Comparison of ENCODE assay signal across 19 cellular contexts in genomic region chr4:3196670-3197359, GRCh38. TPM values are rescaled to one million over a fixed set of nuclear protein-coding genes. Genes with fewer than 3 reads are reported as not detected.
A peak's percentile ranks its signal among the peaks of the same experiment; 100 is the strongest.
DNase-seq lines count a peak whose midpoint lies in the region; ATAC-seq lines count a peak whose summit lies in the region.
"Had no signal": no experiment of that assay in that cellular context is flagged by ENCODE, and none has a peak within 500 bp of the region (broad histone marks: within the 10 kb centered on the region; RNA-seq: fewer than 3 reads in every experiment).

No MANE protein-coding gene starts in this region.

- H3K27ac ChIP-seq in CD4-positive, CD25-positive, alpha-beta regulatory T cell (ENCODE audit: insufficient read depth, low read length, poor library complexity, severe bottlenecking), result peak overlapping the region; percentile 67
- H3K27ac ChIP-seq: A549, esophagus muscularis mucosa had no signal

- peak overlapping the region; percentile 4 for H3K4me3 Mint-ChIP-seq in activated CD4-positive, alpha-beta T cell treated with anti-CD3 and anti-CD28 coated beads, Interleukin-2, amount 10 ng/mL, durations not matched to agents 24 days and 14 days
- peak overlapping the region; percentile 7 to 76 (median 70) for H3K4me3 Mint-ChIP-seq in CD4-positive, CD25-positive, alpha-beta regulatory T cell
- peak overlapping the region; percentile 34 for H3K4me3 Mint-ChIP-seq in T-helper 2 cell treated with Interferon-gamma antibody and Interleukin-4, amounts not matched to agents 5 μg/mL and 100 μg/mL, for 36 hours
- H3K4me3 Mint-ChIP-seq in naive B cell, result no peak overlapping the region

- H3K9me3 ChIP-seq in CD4-positive, CD25-positive, alpha-beta regulatory T cell (ENCODE audit: control insufficient read depth in 2 of 2, low read length in 2 of 2), result no peaks in the 10 kb centered on the region
- H3K9me3 ChIP-seq: A549, esophagus muscularis mucosa, MG63 had no signal

- no peaks in the 10 kb centered on the region for H3K27me3 ChIP-seq in CD4-positive, CD25-positive, alpha-beta regulatory T cell (ENCODE audit: control insufficient read depth, insufficient read depth, low read length)
- H3K27me3 ChIP-seq: esophagus muscularis mucosa, MG63 had no signal

- no peaks in the 10 kb centered on the region for H3K27me3 Mint-ChIP-seq in activated CD4-positive, alpha-beta T cell treated with anti-CD3 and anti-CD28 coated beads, Interleukin-2, amount 10 ng/mL, durations not matched to agents 24 days and 14 days
- no peaks in the 10 kb centered on the region for H3K27me3 Mint-ChIP-seq in CD4-positive, CD25-positive, alpha-beta regulatory T cell
- H3K27me3 Mint-ChIP-seq in T-helper 2 cell treated with Interferon-gamma antibody and Interleukin-4, amounts not matched to agents 5 μg/mL and 100 μg/mL, for 36 hours (ENCODE audit: low read depth), result no peaks in the 10 kb centered on the region
- H3K27me3 Mint-ChIP-seq in naive B cell, result no peaks in the 10 kb centered on the region

- no peaks in the 10 kb centered on the region for H3K9me3 Mint-ChIP-seq in activated CD4-positive, alpha-beta T cell treated with anti-CD3 and anti-CD28 coated beads, Interleukin-2, amount 10 ng/mL, durations not matched to agents 24 days and 14 days
- no peaks in the 10 kb centered on the region for H3K9me3 Mint-ChIP-seq in CD4-positive, CD25-positive, alpha-beta regulatory T cell
- no peaks in the 10 kb centered on the region for H3K9me3 Mint-ChIP-seq in T-helper 2 cell treated with Interferon-gamma antibody and Interleukin-4, amounts not matched to agents 5 μg/mL and 100 μg/mL, for 36 hours
- no peaks in the 10 kb centered on the region for H3K9me3 Mint-ChIP-seq in naive B cell

- no peak for DNase-seq in activated CD4-positive, alpha-beta T cell treated with anti-CD3 and anti-CD28 coated beads, Interleukin-2, amount 10 ng/mL, durations not matched to agents 24 days and 14 days
- DNase-seq in activated CD4-positive, alpha-beta T cell treated with anti-CD3 and anti-CD28 coated beads, Interleukin-2, amount 50 U/mL, for 4 hours, result no peak
- DNase-seq in CD4-positive, CD25-positive, alpha-beta regulatory T cell, result peak in 2 of 3 donors; percentile 49 to 80
- DNase-seq in T-helper 2 cell treated with Interferon-gamma antibody and Interleukin-4, amounts not matched to agents 5 μg/mL and 100 μg/mL, for 36 hours (ENCODE audit: low spot score), result no peak
- no peak for DNase-seq in naive B cell
- no peak for DNase-seq in middle frontal gyrus (ENCODE audit: extremely low spot score, low spot score)
- DNase-seq: C1 segment of cervical spinal cord; DMS79; left colon; MG63; NCI-H1694 treated with DMSO at 0.1 percent for 48 hours; NK-92 treated with Interleukin-12 subunit alpha and Interleukin-12 subunit beta, amount 100 ng/mL, for 24 hours; right cardiac atrium; stimulated activated CD4-positive, alpha-beta T cell treated with anti-CD3 and anti-CD28 coated beads, Interleukin-15, amount 100 ng/mL, for 24 hours; trophoblast cell had no signal

- peaks cover 47% of the 10 kb centered on the region for H3K4me1 Mint-ChIP-seq in activated CD4-positive, alpha-beta T cell treated with anti-CD3 and anti-CD28 coated beads, Interleukin-2, amount 10 ng/mL, durations not matched to agents 24 days and 14 days
- H3K4me1 Mint-ChIP-seq in CD4-positive, CD25-positive, alpha-beta regulatory T cell, result peaks cover 22 to 89% (median 53%) of the 10 kb centered on the region in 4 donors
- H3K4me1 Mint-ChIP-seq in T-helper 2 cell treated with Interferon-gamma antibody and Interleukin-4, amounts not matched to agents 5 μg/mL and 100 μg/mL, for 36 hours (ENCODE audit: low read depth), result peaks cover 60% of the 10 kb centered on the region
- H3K4me1 Mint-ChIP-seq in naive B cell, result peaks cover 2 to 15% (median 5%) of the 10 kb centered on the region in 3 donors

- peaks cover 76% of the 10 kb centered on the region for H3K4me1 ChIP-seq in CD4-positive, CD25-positive, alpha-beta regulatory T cell (ENCODE audit: control insufficient read depth, insufficient read depth, low read length, poor library complexity, severe bottlenecking)
- H3K4me1 ChIP-seq: A549 had no signal

- H3K36me3 ChIP-seq in CD4-positive, CD25-positive, alpha-beta regulatory T cell (ENCODE audit: control insufficient read depth, insufficient read depth, low read length), result peaks cover 4% of the 10 kb centered on the region
- H3K36me3 ChIP-seq: MG63 had no signal

- H3K4me3 ChIP-seq in CD4-positive, CD25-positive, alpha-beta regulatory T cell (ENCODE audit: low read depth, low read length), result peak overlapping the region; percentile 65
- H3K4me3 ChIP-seq: A549, esophagus muscularis mucosa, MG63 had no signal

- intact Hi-C loops in activated CD4-positive, alpha-beta T cell treated with anti-CD3 and anti-CD28 coated beads, Interleukin-2, amount 10 ng/mL, durations not matched to agents 24 days and 14 days (cut with micrococcal nuclease), result no loop called here

- peaks cover 27% of the 10 kb centered on the region for H3K36me3 Mint-ChIP-seq in activated CD4-positive, alpha-beta T cell treated with anti-CD3 and anti-CD28 coated beads, Interleukin-2, amount 10 ng/mL, durations not matched to agents 24 days and 14 days (ENCODE audit: low read depth)
- H3K36me3 Mint-ChIP-seq in CD4-positive, CD25-positive, alpha-beta regulatory T cell, result peaks cover 23% of the 10 kb centered on the region
- H3K36me3 Mint-ChIP-seq in T-helper 2 cell treated with Interferon-gamma antibody and Interleukin-4, amounts not matched to agents 5 μg/mL and 100 μg/mL, for 36 hours (ENCODE audit: low read depth), result peaks cover 35% of the 10 kb centered on the region
- H3K36me3 Mint-ChIP-seq in naive B cell, result peaks cover 0 to 13% of the 10 kb centered on the region in 2 donors

- peak; percentile 73 to 83 for ATAC-seq in CD4-positive, CD25-positive, alpha-beta regulatory T cell (ENCODE audit: low read depth in 2 of 2)
- ATAC-seq in naive B cell (ENCODE audit: low read depth in 2 of 2) (no peak), GM21529 (IDR thresholded peaks at IDR 0.05; ENCODE audit: unreplicated experiment) (no peak), HG03354 (IDR thresholded peaks at IDR 0.05; ENCODE audit: poor library complexity, severe bottlenecking, unreplicated experiment) (no peak)
- ATAC-seq: A549, left colon, right cardiac atrium had no signal

- peak overlapping the region; percentile 10 for H3K27ac Mint-ChIP-seq in activated CD4-positive, alpha-beta T cell treated with anti-CD3 and anti-CD28 coated beads, Interleukin-2, amount 10 ng/mL, durations not matched to agents 24 days and 14 days
- peak overlapping the region; percentile 90 to 99 (median 96) for H3K27ac Mint-ChIP-seq in CD4-positive, CD25-positive, alpha-beta regulatory T cell
- peak overlapping the region; percentile 76 for H3K27ac Mint-ChIP-seq in T-helper 2 cell treated with Interferon-gamma antibody and Interleukin-4, amounts not matched to agents 5 μg/mL and 100 μg/mL, for 36 hours
- peak overlapping the region in 4 of 6 donors; percentile 13 to 59 (median 49) for H3K27ac Mint-ChIP-seq in naive B cell

RNA-seq across cellular contexts. Expression of gene MSANTD1, which starts 52.1 kb away (rescaled TPM):
- 0.62 and 0.70 TPM in 2 replicates for total RNA-seq in activated CD4-positive, alpha-beta T cell treated with anti-CD3 and anti-CD28 coated beads, Interleukin-2, amount 10 ng/mL, durations not matched to agents 24 days and 14 days
- 2.0 TPM for total RNA-seq in CD4-positive, CD25-positive, alpha-beta regulatory T cell
- under 1 TPM in 2 of 4 donors, not detected in 2; 0.05 to 0.22 TPM for polyA plus RNA-seq in CD4-positive, CD25-positive, alpha-beta regulatory T cell
- under 1 TPM in 2 of 6 donors, not detected in 4; 0.12 to 0.14 TPM for polyA plus RNA-seq in naive B cell (ENCODE audit: low read depth in 6 of 6)

Comparison
In these comparisons a context has a peak if more than half of its experiments do, and no peak if none do; other contexts are left out.
1. DNase-seq: peak in CD4-positive, CD25-positive, alpha-beta regulatory T cell (2 of 3); none in activated CD4-positive, alpha-beta T cell treated with anti-CD3 and anti-CD28 coated beads, Interleukin-2, amount 10 ng/mL, durations not matched to agents 24 days and 14 days (single experiment), activated CD4-positive, alpha-beta T cell treated with anti-CD3 and anti-CD28 coated beads, Interleukin-2, amount 50 U/mL, for 4 hours (0 of 2), T-helper 2 cell treated with Interferon-gamma antibody and Interleukin-4, amounts not matched to agents 5 μg/mL and 100 μg/mL, for 36 hours (single experiment), naive B cell (single experiment) and middle frontal gyrus (single experiment).
2. H3K27ac Mint-ChIP-seq: peak in every context shown above with its lines; median percentile 96 in CD4-positive, CD25-positive, alpha-beta regulatory T cell; 76 in T-helper 2 cell treated with Interferon-gamma antibody and Interleukin-4, amounts not matched to agents 5 μg/mL and 100 μg/mL, for 36 hours; 49 in naive B cell; 10 in activated CD4-positive, alpha-beta T cell treated with anti-CD3 and anti-CD28 coated beads, Interleukin-2, amount 10 ng/mL, durations not matched to agents 24 days and 14 days.
3. H3K4me3 Mint-ChIP-seq: peak in activated CD4-positive, alpha-beta T cell treated with anti-CD3 and anti-CD28 coated beads, Interleukin-2, amount 10 ng/mL, durations not matched to agents 24 days and 14 days (single experiment), CD4-positive, CD25-positive, alpha-beta regulatory T cell (4 of 4) and T-helper 2 cell treated with Interferon-gamma antibody and Interleukin-4, amounts not matched to agents 5 μg/mL and 100 μg/mL, for 36 hours (single experiment); none in naive B cell (0 of 8).
4. ATAC-seq: peak in CD4-positive, CD25-positive, alpha-beta regulatory T cell (2 of 2); none in naive B cell (0 of 2), GM21529 (single experiment) and HG03354 (single experiment).